Comparison of ENCODE assay signal across 13 cellular contexts in the genomic region with DNA sequence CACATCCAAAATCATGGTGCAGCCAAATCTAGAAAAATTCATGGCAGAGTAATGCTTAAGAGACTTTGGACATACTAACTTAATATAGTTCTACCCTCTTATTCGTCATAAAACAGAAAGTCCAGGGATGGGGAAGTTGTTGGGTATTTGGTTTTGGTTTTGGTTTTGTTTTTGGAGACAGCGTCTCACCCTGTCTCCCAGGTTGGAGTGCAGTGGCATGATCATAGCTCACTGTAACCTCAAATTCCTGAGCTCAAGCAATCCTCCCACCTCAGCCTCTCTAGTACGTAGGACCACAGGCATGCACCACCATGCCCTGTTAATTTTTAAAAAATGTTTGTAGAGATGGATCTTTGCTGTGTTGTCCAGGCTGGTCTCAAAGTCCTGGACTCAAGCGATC.
DNase-seq lines count a peak whose midpoint lies in the region; ATAC-seq, FAIRE-seq and TF ChIP-seq lines count a peak whose summit lies in the region.
"Had no signal": no experiment of that assay in that cellular context is flagged by ENCODE, and none has a peak within 500 bp of the region (broad histone marks: within the 10 kb centered on the region; RNA-seq: fewer than 3 reads in every experiment).

No MANE protein-coding gene starts in this region.

- no peak for TF ChIP-seq POLR2A in GM12878 (IDR thresholded peaks at IDR 0.05; ENCODE audit: low read depth, low read length)

- RAD21 ChIA-PET in GM12878 (lab: Charles Lee; ENCODE audit: unreplicated experiment), result interaction anchor here (0.6 kb wide), 1 partner anchor 51 kb away, joined by 3 read pairs; no protein-coding TSS in a partner anchor

- no peak overlapping the region for H3K27ac ChIP-seq in GM12878 (ENCODE audit: control insufficient read depth, insufficient read depth)
- H3K27ac ChIP-seq in ascending aorta, result no peak overlapping the region
- H3K27ac ChIP-seq: uterus had no signal

- no peaks in the 10 kb centered on the region for H3K4me1 ChIP-seq in GM12878 (ENCODE audit: control insufficient read depth, insufficient read depth, low read length)
- H3K4me1 ChIP-seq in ascending aorta, result no peaks in the 10 kb centered on the region
- H3K4me1 ChIP-seq: uterus had no signal

- TF ChIP-seq RAD21 in GM12878 (IDR thresholded peaks at IDR 0.05; ENCODE audit: insufficient read depth, low read depth, low read length), result no peak

- ATAC-seq in GM21423 (IDR thresholded peaks at IDR 0.05; ENCODE audit: unreplicated experiment) (peak; percentile 85), HG03457 (IDR thresholded peaks at IDR 0.05; ENCODE audit: unreplicated experiment) (peak; percentile 71), GM12878 (peak; percentile 87)
- ATAC-seq: CD8-positive, alpha-beta T cell had no signal

- POLR2A ChIA-PET in GM12878 (lab: Charles Lee), result no interaction called here

- peak overlapping the region; percentile 32 for H3K4me2 ChIP-seq in GM12878 (ENCODE audit: control insufficient read depth, insufficient read depth)

- no peak for FAIRE-seq in GM12878 (lab: Jason Lieb, UNC)

- peak; percentile 66 for DNase-seq in Daoy (ENCODE audit: low read depth)
- no peak for DNase-seq in GM12878 (ENCODE audit: low read depth, low spot score)
- DNase-seq in NCI-H1417 (lab: John Stamatoyannopoulos, UW), result no peak
- DNase-seq in GM03348 (ENCODE audit: low spot score), result no peak
- no peak for DNase-seq in ascending aorta (ENCODE audit: low spot score in 2 of 2)
- DNase-seq in NCI-H1417 treated with DMSO at 0.1 percent for 48 hours (lab: John Stamatoyannopoulos, UW), result no peak
- DNase-seq: activated naive CD4-positive, alpha-beta T cell treated with Interleukin-2 at 50 U/mL for 16 hours; CD8-positive, alpha-beta T cell; midbrain; NCI-H1048 had no signal

- in situ Hi-C loops in GM12878 (cut with MboI), result no loop called here

- CTCF ChIA-PET in GM12878 (lab: Yijun Ruan, JAX), result interaction anchor here (1.7 to 2.2 kb wide), 2 partner anchors 9 to 42 kb away, joined by 4 to 6 read pairs; no protein-coding TSS in a partner anchor

- TF ChIP-seq EP300 in GM12878 (IDR thresholded peaks at IDR 0.05; ENCODE audit: borderline replicate concordance in 1 of 2, control insufficient read depth in 1 of 2, low read depth in 2 of 2, low read length in 2 of 2), result no peak

- H4K20me1 ChIP-seq in GM12878 (ENCODE audit: control insufficient read depth, insufficient read depth), result no peaks in the 10 kb centered on the region

- H3K27me3 ChIP-seq in GM12878 (replicated peaks in 1 of 2; ENCODE audit: control insufficient read depth in 2 of 2, insufficient read depth in 2 of 2, low read length in 1 of 2) (no peaks in the 10 kb centered on the region), ascending aorta (no peaks in the 10 kb centered on the region)
- H3K27me3 ChIP-seq: uterus had no signal

- intact Hi-C loops in GM12878 (cut with micrococcal nuclease; ENCODE audit: unreplicated experiment) (loop anchor here (2.0 kb wide), 1 partner anchor 47 kb away; no protein-coding TSS in a partner anchor), ascending aorta (cut with DNase I) (no loop called here)

- peak overlapping the region; percentile 20; the same call in 1 of the 2 replicates for H2AFZ ChIP-seq in GM12878 (ENCODE audit: control insufficient read depth, low read depth, low read length)

- H3K79me2 ChIP-seq in GM12878 (ENCODE audit: control insufficient read depth, insufficient read depth, low read length), result no peaks in the 10 kb centered on the region

- 29% methylated on average over 4 of the region's 4 CpGs for WGBS in GM12878 (ENCODE audit: insufficient coverage, insufficient replicate concordance, low lambda C conversion rate, missing lambda C conversion rate)

- H3K9ac ChIP-seq in GM12878 (ENCODE audit: control insufficient read depth, insufficient read depth, low read length), result no peak overlapping the region

- H3K4me3 ChIP-seq in GM12878 (no peak overlapping the region), ascending aorta (no peak overlapping the region)
- H3K4me3 ChIP-seq: uterus had no signal

- BruUV-seq in GM12878 (replicated peaks; lab: Mats Ljungman, UMichigan), result no TSS peak

- no peak for TF ChIP-seq CTCF in GM12878 (IDR thresholded peaks at IDR 0.05 in 2 of 3, conservative IDR thresholded peaks at IDR 0.05 in 1 of 3; ENCODE audit: control insufficient read depth in 2 of 3, extremely low read depth in 1 of 3, insufficient read depth in 1 of 3, low read depth in 3 of 3, low read length in 3 of 3)
- TF ChIP-seq CTCF in ascending aorta (IDR thresholded peaks at IDR 0.05), result no peak

- H3K9me3 ChIP-seq in GM12878 (replicated peaks; ENCODE audit: control insufficient read depth, insufficient read depth, low read length) (no peaks in the 10 kb centered on the region; the same call in 2 of the 3 replicates), ascending aorta (no peaks in the 10 kb centered on the region)
- H3K9me3 ChIP-seq: uterus had no signal

- SMC1A ChIA-PET in GM12878 (lab: Charles Lee; ENCODE audit: uncharacterized antibody, unreplicated experiment), result interaction anchor here (1.1 to 3.0 kb wide), 3 partner anchors 10 to 231 kb away, joined by 3 to 7 read pairs (median 4); no protein-coding TSS in a partner anchor

- H3K36me3 ChIP-seq in GM12878 (ENCODE audit: control insufficient read depth in 2 of 2, insufficient read depth in 2 of 2, low read length in 1 of 2), result no peaks in the 10 kb centered on the region
- no peaks in the 10 kb centered on the region for H3K36me3 ChIP-seq in ascending aorta
- H3K36me3 ChIP-seq: uterus had no signal

TF ChIP-seq in GM12878, 131 proteins besides CTCF, POLR2A, EP300 and RAD21:
- TF ChIP-seq SUPT20H (IDR thresholded peaks at IDR 0.05; ENCODE audit: borderline replicate concordance, control insufficient read depth, low read depth, low read length) (no peak), NFYA (IDR thresholded peaks at IDR 0.05; ENCODE audit: borderline replicate concordance, low read depth, low read length) (no peak), RELA (IDR thresholded peaks at IDR 0.05; ENCODE audit: borderline replicate concordance, partially characterized antibody) (no peak), POLR2AphosphoS2 (IDR thresholded peaks at IDR 0.05; ENCODE audit: low read depth, low read length) (no peak), FOXM1 (IDR thresholded peaks at IDR 0.05; ENCODE audit: low read depth, low read length) (no peak)
- TF ChIP-seq, protein P1, sequence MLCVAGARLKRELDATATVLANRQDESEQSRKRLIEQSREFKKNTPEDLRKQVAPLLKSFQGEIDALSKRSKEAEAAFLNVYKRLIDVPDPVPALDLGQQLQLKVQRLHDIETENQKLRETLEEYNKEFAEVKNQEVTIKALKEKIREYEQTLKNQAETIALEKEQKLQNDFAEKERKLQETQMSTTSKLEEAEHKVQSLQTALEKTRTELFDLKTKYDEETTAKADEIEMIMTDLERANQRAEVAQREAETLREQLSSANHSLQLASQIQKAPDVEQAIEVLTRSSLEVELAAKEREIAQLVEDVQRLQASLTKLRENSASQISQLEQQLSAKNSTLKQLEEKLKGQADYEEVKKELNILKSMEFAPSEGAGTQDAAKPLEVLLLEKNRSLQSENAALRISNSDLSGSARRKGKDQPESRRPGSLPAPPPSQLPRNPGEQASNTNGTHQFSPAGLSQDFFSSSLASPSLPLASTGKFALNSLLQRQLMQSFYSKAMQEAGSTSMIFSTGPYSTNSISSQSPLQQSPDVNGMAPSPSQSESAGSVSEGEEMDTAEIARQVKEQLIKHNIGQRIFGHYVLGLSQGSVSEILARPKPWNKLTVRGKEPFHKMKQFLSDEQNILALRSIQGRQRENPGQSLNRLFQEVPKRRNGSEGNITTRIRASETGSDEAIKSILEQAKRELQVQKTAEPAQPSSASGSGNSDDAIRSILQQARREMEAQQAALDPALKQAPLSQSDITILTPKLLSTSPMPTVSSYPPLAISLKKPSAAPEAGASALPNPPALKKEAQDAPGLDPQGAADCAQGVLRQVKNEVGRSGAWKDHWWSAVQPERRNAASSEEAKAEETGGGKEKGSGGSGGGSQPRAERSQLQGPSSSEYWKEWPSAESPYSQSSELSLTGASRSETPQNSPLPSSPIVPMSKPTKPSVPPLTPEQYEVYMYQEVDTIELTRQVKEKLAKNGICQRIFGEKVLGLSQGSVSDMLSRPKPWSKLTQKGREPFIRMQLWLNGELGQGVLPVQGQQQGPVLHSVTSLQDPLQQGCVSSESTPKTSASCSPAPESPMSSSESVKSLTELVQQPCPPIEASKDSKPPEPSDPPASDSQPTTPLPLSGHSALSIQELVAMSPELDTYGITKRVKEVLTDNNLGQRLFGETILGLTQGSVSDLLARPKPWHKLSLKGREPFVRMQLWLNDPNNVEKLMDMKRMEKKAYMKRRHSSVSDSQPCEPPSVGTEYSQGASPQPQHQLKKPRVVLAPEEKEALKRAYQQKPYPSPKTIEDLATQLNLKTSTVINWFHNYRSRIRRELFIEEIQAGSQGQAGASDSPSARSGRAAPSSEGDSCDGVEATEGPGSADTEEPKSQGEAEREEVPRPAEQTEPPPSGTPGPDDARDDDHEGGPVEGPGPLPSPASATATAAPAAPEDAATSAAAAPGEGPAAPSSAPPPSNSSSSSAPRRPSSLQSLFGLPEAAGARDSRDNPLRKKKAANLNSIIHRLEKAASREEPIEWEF (IDR thresholded peaks at IDR 0.05; ENCODE audit: insufficient replicate concordance, low read depth, low read length), result no peak
